ENCODE assay signal across 8 cellular contexts in genomic region chr1:15411593-15412487, GRCh38. TPM values are rescaled to one million over a fixed set of nuclear protein-coding genes. Genes with fewer than 3 reads are reported as not detected.
A peak's percentile ranks its signal among the peaks of the same experiment; 100 is the strongest.
DNase-seq lines count a peak whose midpoint lies in the region; ATAC-seq, FAIRE-seq and TF ChIP-seq lines count a peak whose summit lies in the region.

No MANE protein-coding gene starts in this region.

- ATAC-seq in GM18868 (IDR thresholded peaks at IDR 0.05; ENCODE audit: unreplicated experiment) = peak; percentile 58
- peak; percentile 44 for ATAC-seq in HG02938 (IDR thresholded peaks at IDR 0.05; ENCODE audit: unreplicated experiment)

- H3K4me3 Mint-ChIP-seq in astrocyte (ENCODE audit: unreplicated experiment) = peak overlapping the region; percentile 86

- H3K4me1 Mint-ChIP-seq in astrocyte (ENCODE audit: low read depth, unreplicated experiment) = peaks cover 26% of the 10 kb centered on the region

- no peak for FAIRE-seq in astrocyte (lab: Jason Lieb, UNC)

- H3K36me3 Mint-ChIP-seq in astrocyte (ENCODE audit: low read depth, unreplicated experiment) = peaks cover 13% of the 10 kb centered on the region

- peaks cover 3% of the 10 kb centered on the region for H3K27me3 Mint-ChIP-seq in astrocyte (ENCODE audit: low read depth, unreplicated experiment)

- H3K9me3 Mint-ChIP-seq in astrocyte (ENCODE audit: unreplicated experiment) = no peaks in the 10 kb centered on the region

- H3K27ac ChIP-seq in astrocyte (ENCODE audit: low read depth, low read length) = no peak overlapping the region

- H3K4me3 ChIP-seq in astrocyte (ENCODE audit: insufficient read depth, low read depth, low read length) = peak overlapping the region; percentile 45

- TF ChIP-seq CTCF in astrocyte (IDR thresholded peaks at IDR 0.05; ENCODE audit: insufficient read depth, low read depth, low read length) = no peak

- peak; percentile 38 for DNase-seq in SIG-M5 (lab: John Stamatoyannopoulos, UW)
- no peak for DNase-seq in astrocyte (ENCODE audit: low read depth)
- DNase-seq in left kidney (ENCODE audit: low read depth, low spot score) = peak; percentile 63
- DNase-seq in stimulated activated CD8-positive, alpha-beta memory T cell treated with anti-CD3 and anti-CD28 coated beads, Interleukin-7, amount 100 ng/mL, for 4 hours (ENCODE audit: low read depth in 2 of 2) = peak; percentile 50 to 54
- DNase-seq in OCI-M1 (lab: John Stamatoyannopoulos, UW) = no peak
- no peak for DNase-seq in T1000 (lab: John Stamatoyannopoulos, UW)

- no peak overlapping the region for H2AFZ ChIP-seq in astrocyte (ENCODE audit: low read depth, low read length)

- H3K27ac Mint-ChIP-seq in astrocyte (ENCODE audit: unreplicated experiment) = no peak overlapping the region

- H3K36me3 ChIP-seq in astrocyte (ENCODE audit: insufficient read depth, low read length) = no peaks in the 10 kb centered on the region

- no peaks in the 10 kb centered on the region for H3K9me3 ChIP-seq in astrocyte (ENCODE audit: insufficient read depth, low read depth, low read length)

- peaks cover 53% of the 10 kb centered on the region for H3K79me2 ChIP-seq in astrocyte (ENCODE audit: insufficient read depth, low read length)

- H3K27me3 ChIP-seq in astrocyte (ENCODE audit: insufficient read depth, low read length) = no peaks in the 10 kb centered on the region

- H3K9ac ChIP-seq in astrocyte (ENCODE audit: low read length) = peak overlapping the region; percentile 86

- H4K20me1 ChIP-seq in astrocyte (ENCODE audit: insufficient read depth, low read length) = peaks cover 45% of the 10 kb centered on the region

- H3K4me1 ChIP-seq in astrocyte (ENCODE audit: insufficient read depth, low read length) = peaks cover 50% of the 10 kb centered on the region

- peak overlapping the region; percentile 89 for H3K4me2 ChIP-seq in astrocyte (ENCODE audit: low read length)

RNA-seq across cellular contexts. Expression of gene EFHD2, which starts 2.2 kb away (rescaled TPM):
- total RNA-seq in astrocyte = 26.0 and 27.2 TPM in 2 replicates

RNA-seq across cellular contexts. Expression of gene CTRC, which starts 26.4 kb away (rescaled TPM):
- total RNA-seq in astrocyte = not detected in 2 replicates

RNA-seq across cellular contexts. Expression of gene CELA2A, which starts 44.7 kb away (rescaled TPM):
- total RNA-seq in astrocyte = not detected in 2 replicates

Comparison
In these comparisons a context has a peak if more than half of its experiments do, and no peak if none do; other contexts are left out.
1. DNase-seq: peak in SIG-M5 (single experiment), left kidney (single experiment) and stimulated activated CD8-positive, alpha-beta memory T cell treated with anti-CD3 and anti-CD28 coated beads, Interleukin-7, amount 100 ng/mL, for 4 hours (2 of 2); none in astrocyte (single experiment), OCI-M1 (single experiment) and T1000 (single experiment).